25 cellular contexts compared by ENCODE assay signal in genomic region chrX:22818061-22818460, GRCh38.
DNase-seq lines count a peak whose midpoint lies in the region; ATAC-seq and TF ChIP-seq lines count a peak whose summit lies in the region.
"Had no signal": no experiment of that assay in that cellular context is flagged by ENCODE, and none has a peak within 500 bp of the region (broad histone marks: within the 10 kb centered on the region; RNA-seq: fewer than 3 reads in every experiment).

No MANE protein-coding gene starts in this region.

- DNase-seq in COLO829 (ENCODE audit: low spot score) (peak; percentile 32), amniotic epithelial cell (ENCODE audit: low read depth) (peak; percentile 3), fibroblast of gingiva (ENCODE audit: low read depth) (peak; percentile 9), renal cortical epithelial cell (ENCODE audit: low read depth) (peak; percentile 0), mesenteric fat pad (ENCODE audit: low spot score) (no peak), T-helper 17 cell (no peak), lower lobe of right lung (no peak)
- DNase-seq: 8988T; BE2C; Caco-2; CD4-positive, CD25-positive, alpha-beta regulatory T cell; GDM1; H9; Kasumi-1; MM.1S; NCI-H1092 treated with DMSO at 0.1 percent for 48 hours; NCI-H1694 treated with DMSO at 0.1 percent for 48 hours; NCI-H2107; NCI-H2227 treated with DMSO at 0.1 percent for 48 hours; NCI-H510A treated with DMSO at 0.1 percent for 48 hours; NCI-H82; RPMI8226; SHP77 treated with DMSO at 0.1 percent for 48 hours had no signal

- ATAC-seq in T-helper 17 cell (no peak), HG03354 (IDR thresholded peaks at IDR 0.05; ENCODE audit: poor library complexity, severe bottlenecking, unreplicated experiment) (no peak), lower lobe of right lung (no peak)

- no peak for TF ChIP-seq CTCF in lower lobe of right lung (IDR thresholded peaks at IDR 0.05)

- no peaks in the 10 kb centered on the region for H3K27me3 ChIP-seq in lower lobe of right lung (ENCODE audit: low read depth)
- H3K27me3 ChIP-seq: BE2C had no signal

- no peak overlapping the region for H3K4me3 Mint-ChIP-seq in T-helper 17 cell
- H3K4me3 Mint-ChIP-seq: CD4-positive, CD25-positive, alpha-beta regulatory T cell; H9 had no signal

- no peaks in the 10 kb centered on the region for H3K36me3 Mint-ChIP-seq in T-helper 17 cell (ENCODE audit: low read depth)
- H3K36me3 Mint-ChIP-seq: CD4-positive, CD25-positive, alpha-beta regulatory T cell had no signal

- H3K9me3 ChIP-seq in T-helper 17 cell (ENCODE audit: control insufficient read depth, low read length, poor library complexity, severe bottlenecking) (no peaks in the 10 kb centered on the region), lower lobe of right lung (no peaks in the 10 kb centered on the region)
- H3K9me3 ChIP-seq: BE2C, Caco-2 had no signal

- H3K27me3 Mint-ChIP-seq in T-helper 17 cell = no peaks in the 10 kb centered on the region
- H3K27me3 Mint-ChIP-seq: CD4-positive, CD25-positive, alpha-beta regulatory T cell had no signal

- no peak overlapping the region for H3K27ac Mint-ChIP-seq in T-helper 17 cell
- H3K27ac Mint-ChIP-seq: CD4-positive, CD25-positive, alpha-beta regulatory T cell; H9 had no signal

- intact Hi-C loops in lower lobe of right lung (cut with DNase I) = no loop called here

- no peaks in the 10 kb centered on the region for H3K36me3 ChIP-seq in lower lobe of right lung
- H3K36me3 ChIP-seq: BE2C had no signal

- H3K4me1 ChIP-seq in lower lobe of right lung = no peaks in the 10 kb centered on the region
- H3K4me1 ChIP-seq: BE2C, Caco-2 had no signal

- no peak overlapping the region for H3K4me3 ChIP-seq in lower lobe of right lung

- no peaks in the 10 kb centered on the region for H3K4me1 Mint-ChIP-seq in T-helper 17 cell
- H3K4me1 Mint-ChIP-seq: CD4-positive, CD25-positive, alpha-beta regulatory T cell; H9 had no signal

- no peak overlapping the region for H3K27ac ChIP-seq in lower lobe of right lung
- H3K27ac ChIP-seq: HL-60 had no signal

Comparison
In these comparisons a context has a peak if more than half of its experiments do, and no peak if none do; other contexts are left out.
1. DNase-seq: peak in COLO829 (single experiment), amniotic epithelial cell (single experiment), fibroblast of gingiva (single experiment) and renal cortical epithelial cell (single experiment); none in mesenteric fat pad (single experiment), T-helper 17 cell (0 of 3) and lower lobe of right lung (single experiment).